1 cellular context compared by ENCODE assay signal in genomic region chr16:8962393-8963009, GRCh38.
TF ChIP-seq lines count a peak whose summit lies in the region.

No MANE protein-coding gene starts in this region.

TF ChIP-seq in HepG2, 621 proteins besides CTCF, POLR2A, EP300 and RAD21 (continued from another document):
- TF ChIP-seq ZNF710 (CRISPR knock-in tag; IDR thresholded peaks at IDR 0.05; ENCODE audit: borderline replicate concordance) (peak; percentile 60; the same call in 1 of the 2 replicates), ZBTB7B (CRISPR knock-in tag; IDR thresholded peaks at IDR 0.05) (peak; percentile 46; the same call in 1 of the 2 replicates), HES4 (CRISPR knock-in tag; IDR thresholded peaks at IDR 0.05; ENCODE audit: borderline replicate concordance) (peak; percentile 83; the same call in 1 of the 2 replicates), TEAD2 (CRISPR knock-in tag; IDR thresholded peaks at IDR 0.05) (no peak), CAMTA2 (CRISPR knock-in tag; IDR thresholded peaks at IDR 0.05; ENCODE audit: borderline replicate concordance) (0 out of 2 replicates have a peak, but pooled peaks have one; percentile 20), LCORL (IDR thresholded peaks at IDR 0.05) (no peak), LCORL (CRISPR knock-in tag; IDR thresholded peaks at IDR 0.05) (no peak), TSC22D2 (CRISPR knock-in tag; IDR thresholded peaks at IDR 0.05; ENCODE audit: borderline replicate concordance) (no peak), NFAT5 (CRISPR knock-in tag; IDR thresholded peaks at IDR 0.05) (no peak; the same call in 1 of the 2 replicates), ELF1 (CRISPR knock-in tag; IDR thresholded peaks at IDR 0.05) (no peak), SP2 (CRISPR knock-in tag; IDR thresholded peaks at IDR 0.05) (no peak), ZFP62 (CRISPR knock-in tag; IDR thresholded peaks at IDR 0.05) (no peak), ZNF574 (CRISPR knock-in tag; IDR thresholded peaks at IDR 0.05) (peak; percentile 25; the same call in 1 of the 2 replicates), GFI1 (CRISPR knock-in tag; IDR thresholded peaks at IDR 0.05; ENCODE audit: borderline replicate concordance) (no peak), ZNF883 (CRISPR knock-in tag; IDR thresholded peaks at IDR 0.05; ENCODE audit: not compliant biosample characterization) (peak; percentile 90), RXRA (CRISPR knock-in tag; IDR thresholded peaks at IDR 0.05) (peak; percentile 48; the same call in 1 of the 2 replicates), ZNF746 (CRISPR knock-in tag; IDR thresholded peaks at IDR 0.05) (0 out of 2 replicates have a peak, but pooled peaks have one; percentile 7), ZNF768 (CRISPR knock-in tag; IDR thresholded peaks at IDR 0.05) (0 out of 2 replicates have a peak, but pooled peaks have one; percentile 55)
- TF ChIP-seq, protein P1, sequence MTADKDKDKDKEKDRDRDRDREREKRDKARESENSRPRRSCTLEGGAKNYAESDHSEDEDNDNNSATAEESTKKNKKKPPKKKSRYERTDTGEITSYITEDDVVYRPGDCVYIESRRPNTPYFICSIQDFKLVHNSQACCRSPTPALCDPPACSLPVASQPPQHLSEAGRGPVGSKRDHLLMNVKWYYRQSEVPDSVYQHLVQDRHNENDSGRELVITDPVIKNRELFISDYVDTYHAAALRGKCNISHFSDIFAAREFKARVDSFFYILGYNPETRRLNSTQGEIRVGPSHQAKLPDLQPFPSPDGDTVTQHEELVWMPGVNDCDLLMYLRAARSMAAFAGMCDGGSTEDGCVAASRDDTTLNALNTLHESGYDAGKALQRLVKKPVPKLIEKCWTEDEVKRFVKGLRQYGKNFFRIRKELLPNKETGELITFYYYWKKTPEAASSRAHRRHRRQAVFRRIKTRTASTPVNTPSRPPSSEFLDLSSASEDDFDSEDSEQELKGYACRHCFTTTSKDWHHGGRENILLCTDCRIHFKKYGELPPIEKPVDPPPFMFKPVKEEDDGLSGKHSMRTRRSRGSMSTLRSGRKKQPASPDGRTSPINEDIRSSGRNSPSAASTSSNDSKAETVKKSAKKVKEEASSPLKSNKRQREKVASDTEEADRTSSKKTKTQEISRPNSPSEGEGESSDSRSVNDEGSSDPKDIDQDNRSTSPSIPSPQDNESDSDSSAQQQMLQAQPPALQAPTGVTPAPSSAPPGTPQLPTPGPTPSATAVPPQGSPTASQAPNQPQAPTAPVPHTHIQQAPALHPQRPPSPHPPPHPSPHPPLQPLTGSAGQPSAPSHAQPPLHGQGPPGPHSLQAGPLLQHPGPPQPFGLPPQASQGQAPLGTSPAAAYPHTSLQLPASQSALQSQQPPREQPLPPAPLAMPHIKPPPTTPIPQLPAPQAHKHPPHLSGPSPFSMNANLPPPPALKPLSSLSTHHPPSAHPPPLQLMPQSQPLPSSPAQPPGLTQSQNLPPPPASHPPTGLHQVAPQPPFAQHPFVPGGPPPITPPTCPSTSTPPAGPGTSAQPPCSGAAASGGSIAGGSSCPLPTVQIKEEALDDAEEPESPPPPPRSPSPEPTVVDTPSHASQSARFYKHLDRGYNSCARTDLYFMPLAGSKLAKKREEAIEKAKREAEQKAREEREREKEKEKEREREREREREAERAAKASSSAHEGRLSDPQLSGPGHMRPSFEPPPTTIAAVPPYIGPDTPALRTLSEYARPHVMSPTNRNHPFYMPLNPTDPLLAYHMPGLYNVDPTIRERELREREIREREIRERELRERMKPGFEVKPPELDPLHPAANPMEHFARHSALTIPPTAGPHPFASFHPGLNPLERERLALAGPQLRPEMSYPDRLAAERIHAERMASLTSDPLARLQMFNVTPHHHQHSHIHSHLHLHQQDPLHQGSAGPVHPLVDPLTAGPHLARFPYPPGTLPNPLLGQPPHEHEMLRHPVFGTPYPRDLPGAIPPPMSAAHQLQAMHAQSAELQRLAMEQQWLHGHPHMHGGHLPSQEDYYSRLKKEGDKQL (CRISPR knock-in tag; IDR thresholded peaks at IDR 0.05; ENCODE audit: low read depth), result no peak
- TF ChIP-seq, protein P2, sequence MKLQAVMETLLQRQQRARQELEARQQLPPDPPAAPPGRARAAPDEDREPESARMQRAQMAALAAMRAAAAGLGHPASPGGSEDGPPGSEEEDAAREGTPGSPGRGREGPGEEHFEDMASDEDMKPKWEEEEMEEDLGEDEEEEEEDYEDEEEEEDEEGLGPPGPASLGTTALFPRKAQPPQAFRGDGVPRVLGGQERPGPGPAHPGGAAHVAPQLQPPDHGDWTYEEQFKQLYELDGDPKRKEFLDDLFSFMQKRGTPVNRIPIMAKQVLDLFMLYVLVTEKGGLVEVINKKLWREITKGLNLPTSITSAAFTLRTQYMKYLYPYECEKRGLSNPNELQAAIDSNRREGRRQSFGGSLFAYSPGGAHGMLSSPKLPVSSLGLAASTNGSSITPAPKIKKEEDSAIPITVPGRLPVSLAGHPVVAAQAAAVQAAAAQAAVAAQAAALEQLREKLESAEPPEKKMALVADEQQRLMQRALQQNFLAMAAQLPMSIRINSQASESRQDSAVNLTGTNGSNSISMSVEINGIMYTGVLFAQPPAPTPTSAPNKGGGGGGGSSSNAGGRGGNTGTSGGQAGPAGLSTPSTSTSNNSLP (IDR thresholded peaks at IDR 0.05; ENCODE audit: low read depth, low read length), result no peak
- TF ChIP-seq, protein P3, sequence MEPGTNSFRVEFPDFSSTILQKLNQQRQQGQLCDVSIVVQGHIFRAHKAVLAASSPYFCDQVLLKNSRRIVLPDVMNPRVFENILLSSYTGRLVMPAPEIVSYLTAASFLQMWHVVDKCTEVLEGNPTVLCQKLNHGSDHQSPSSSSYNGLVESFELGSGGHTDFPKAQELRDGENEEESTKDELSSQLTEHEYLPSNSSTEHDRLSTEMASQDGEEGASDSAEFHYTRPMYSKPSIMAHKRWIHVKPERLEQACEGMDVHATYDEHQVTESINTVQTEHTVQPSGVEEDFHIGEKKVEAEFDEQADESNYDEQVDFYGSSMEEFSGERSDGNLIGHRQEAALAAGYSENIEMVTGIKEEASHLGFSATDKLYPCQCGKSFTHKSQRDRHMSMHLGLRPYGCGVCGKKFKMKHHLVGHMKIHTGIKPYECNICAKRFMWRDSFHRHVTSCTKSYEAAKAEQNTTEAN (CRISPR knock-in tag; conservative IDR thresholded peaks at IDR 0.05), result no peak; the same call in 1 of the 2 replicates
